ENCODE assay signal across 15 cellular contexts in genomic region chr3:112004187-112004586, GRCh38. TPM values are rescaled to one million over a fixed set of nuclear protein-coding genes. Genes with fewer than 3 reads are reported as not detected.
DNase-seq lines count a peak whose midpoint lies in the region; ATAC-seq, FAIRE-seq and TF ChIP-seq lines count a peak whose summit lies in the region.
"Had no signal": no experiment of that assay in that cellular context is flagged by ENCODE, and none has a peak within 500 bp of the region (broad histone marks: within the 10 kb centered on the region; RNA-seq: fewer than 3 reads in every experiment).

No MANE protein-coding gene starts in this region.

- no peak overlapping the region for H3K27ac Mint-ChIP-seq in activated naive CD4-positive, alpha-beta T cell treated with anti-CD3 and anti-CD28 coated beads for 36 hours
- no peak overlapping the region for H3K27ac Mint-ChIP-seq in activated naive CD4-positive, alpha-beta T cell treated with anti-CD3 and anti-CD28 coated beads, Interleukin-2, amount 10 ng/mL, durations not matched to agents 7 days and 5 days
- H3K27ac Mint-ChIP-seq in activated T-helper 17 cell treated with anti-CD3 and anti-CD28 coated beads, Interleukin-2, amount 50 U/mL, for 72 hours: peak overlapping the region; percentile 39
- no peak overlapping the region for H3K27ac Mint-ChIP-seq in neural crest cell (ENCODE audit: unreplicated experiment)

- H3K4me3 ChIP-seq in bronchial epithelial cell (ENCODE audit: low read depth, low read length): no peak overlapping the region

- no peaks in the 10 kb centered on the region for H3K36me3 Mint-ChIP-seq in activated naive CD4-positive, alpha-beta T cell treated with anti-CD3 and anti-CD28 coated beads for 36 hours (ENCODE audit: low read depth)
- H3K36me3 Mint-ChIP-seq in activated naive CD4-positive, alpha-beta T cell treated with anti-CD3 and anti-CD28 coated beads, Interleukin-2, amount 10 ng/mL, durations not matched to agents 7 days and 5 days: no peaks in the 10 kb centered on the region
- no peaks in the 10 kb centered on the region for H3K36me3 Mint-ChIP-seq in activated T-helper 17 cell treated with anti-CD3 and anti-CD28 coated beads, Interleukin-2, amount 50 U/mL, for 72 hours (ENCODE audit: low read depth)
- H3K36me3 Mint-ChIP-seq in neural crest cell (ENCODE audit: low read depth): peaks cover 30% of the 10 kb centered on the region
- H3K36me3 Mint-ChIP-seq: CD4-positive, CD25-positive, alpha-beta regulatory T cell had no signal

- peaks cover 55% of the 10 kb centered on the region for H3K4me1 Mint-ChIP-seq in activated naive CD4-positive, alpha-beta T cell treated with anti-CD3 and anti-CD28 coated beads for 36 hours (ENCODE audit: low read depth)
- H3K4me1 Mint-ChIP-seq in activated naive CD4-positive, alpha-beta T cell treated with anti-CD3 and anti-CD28 coated beads, Interleukin-2, amount 10 ng/mL, durations not matched to agents 7 days and 5 days: peaks cover 23% of the 10 kb centered on the region
- peaks cover 48% of the 10 kb centered on the region for H3K4me1 Mint-ChIP-seq in activated T-helper 17 cell treated with anti-CD3 and anti-CD28 coated beads, Interleukin-2, amount 50 U/mL, for 72 hours
- H3K4me1 Mint-ChIP-seq in neural crest cell: peaks cover 59% of the 10 kb centered on the region

- CTCF ChIA-PET in activated naive CD4-positive, alpha-beta T cell treated with anti-CD3 and anti-CD28 coated beads for 36 hours (lab: Charles Lee): interaction anchor here (0.8 to 20.8 kb wide), 5 partner anchors 10 to 25 kb away, joined by 4 to 454 read pairs (median 5); partner anchors contain the start of gene ABHD10
- CTCF ChIA-PET in activated naive CD4-positive, alpha-beta T cell treated with anti-CD3 and anti-CD28 coated beads, Interleukin-2, amount 10 ng/mL, durations not matched to agents 7 days and 5 days (lab: Charles Lee): interaction anchor here (1.0 to 2.3 kb wide), 5 partner anchors 9 to 335 kb away, joined by 4 to 7 read pairs (median 6); no protein-coding TSS in a partner anchor

- intact Hi-C loops in activated naive CD4-positive, alpha-beta T cell treated with anti-CD3 and anti-CD28 coated beads for 36 hours (cut with micrococcal nuclease): no loop called here

- no peak overlapping the region for H3K4me3 Mint-ChIP-seq in activated naive CD4-positive, alpha-beta T cell treated with anti-CD3 and anti-CD28 coated beads for 36 hours
- H3K4me3 Mint-ChIP-seq in activated naive CD4-positive, alpha-beta T cell treated with anti-CD3 and anti-CD28 coated beads, Interleukin-2, amount 10 ng/mL, durations not matched to agents 7 days and 5 days: no peak overlapping the region
- H3K4me3 Mint-ChIP-seq in activated T-helper 17 cell treated with anti-CD3 and anti-CD28 coated beads, Interleukin-2, amount 50 U/mL, for 72 hours: peak overlapping the region; percentile 79
- peak overlapping the region; percentile 99 for H3K4me3 Mint-ChIP-seq in neural crest cell
- H3K4me3 Mint-ChIP-seq: IgD-negative memory B cell had no signal

- peak; percentile 30 for DNase-seq in activated naive CD4-positive, alpha-beta T cell treated with anti-CD3 and anti-CD28 coated beads for 36 hours
- DNase-seq in activated naive CD4-positive, alpha-beta T cell treated with anti-CD3 and anti-CD28 coated beads, Interleukin-2, amount 10 ng/mL, durations not matched to agents 7 days and 5 days: no peak
- DNase-seq in bronchial epithelial cell (ENCODE audit: low read depth) (peak; percentile 75), neural crest cell (ENCODE audit: low read depth, low spot score) (no peak), GM12892 (ENCODE audit: insufficient read length) (no peak), cerebellum (ENCODE audit: low spot score) (no peak)
- DNase-seq: ACHN; CD4-positive, CD25-positive, alpha-beta regulatory T cell; H7; NCI-H1417; NCI-H2029 treated with DMSO at 0.1 percent for 48 hours; NCI-H510A had no signal

- no peaks in the 10 kb centered on the region for H3K27me3 Mint-ChIP-seq in activated naive CD4-positive, alpha-beta T cell treated with anti-CD3 and anti-CD28 coated beads for 36 hours (ENCODE audit: low read depth)
- peaks cover 5% of the 10 kb centered on the region for H3K27me3 Mint-ChIP-seq in activated naive CD4-positive, alpha-beta T cell treated with anti-CD3 and anti-CD28 coated beads, Interleukin-2, amount 10 ng/mL, durations not matched to agents 7 days and 5 days
- H3K27me3 Mint-ChIP-seq in activated T-helper 17 cell treated with anti-CD3 and anti-CD28 coated beads, Interleukin-2, amount 50 U/mL, for 72 hours: no peaks in the 10 kb centered on the region
- H3K27me3 Mint-ChIP-seq in neural crest cell (ENCODE audit: low read depth): no peaks in the 10 kb centered on the region
- H3K27me3 Mint-ChIP-seq: CD4-positive, CD25-positive, alpha-beta regulatory T cell had no signal

- TF ChIP-seq CTCF in bronchial epithelial cell (IDR thresholded peaks at IDR 0.05; ENCODE audit: insufficient read depth, low read length, severe bottlenecking): no peak
- no peak for TF ChIP-seq CTCF in neural crest cell (conservative IDR thresholded peaks at IDR 0.05)

- FAIRE-seq in bronchial epithelial cell (lab: Jason Lieb, UNC): no peak
- no peak for FAIRE-seq in GM12892 (lab: Jason Lieb, UNC)

- TF ChIP-seq POLR2A in GM12892 (IDR thresholded peaks at IDR 0.05; ENCODE audit: low read depth, low read length): no peak

- no peaks in the 10 kb centered on the region for H3K36me3 ChIP-seq in bronchial epithelial cell (ENCODE audit: control insufficient read depth, insufficient read depth, low read length)

- no peak for ATAC-seq in activated T-helper 17 cell treated with anti-CD3 and anti-CD28 coated beads, Interleukin-2, amount 50 U/mL, for 72 hours (replicated peaks)

- no peaks in the 10 kb centered on the region for H3K9me3 Mint-ChIP-seq in activated naive CD4-positive, alpha-beta T cell treated with anti-CD3 and anti-CD28 coated beads for 36 hours
- H3K9me3 Mint-ChIP-seq in activated naive CD4-positive, alpha-beta T cell treated with anti-CD3 and anti-CD28 coated beads, Interleukin-2, amount 10 ng/mL, durations not matched to agents 7 days and 5 days: no peaks in the 10 kb centered on the region
- no peaks in the 10 kb centered on the region for H3K9me3 Mint-ChIP-seq in activated T-helper 17 cell treated with anti-CD3 and anti-CD28 coated beads, Interleukin-2, amount 50 U/mL, for 72 hours
- no peaks in the 10 kb centered on the region for H3K9me3 Mint-ChIP-seq in neural crest cell
- H3K9me3 Mint-ChIP-seq: CD4-positive, CD25-positive, alpha-beta regulatory T cell; IgD-negative memory B cell had no signal

- no peaks in the 10 kb centered on the region for H3K27me3 ChIP-seq in bronchial epithelial cell (ENCODE audit: control insufficient read depth, insufficient read depth, low read length)

RNA-seq across cellular contexts. Expression of gene TAGLN3, which starts 5.5 kb away (rescaled TPM):
- total RNA-seq in activated naive CD4-positive, alpha-beta T cell treated with anti-CD3 and anti-CD28 coated beads for 36 hours: 1 to 10 TPM; 1.2 TPM
- 1 to 10 TPM in 1 of 2 donors, under 1 TPM in 1; 0.56 to 7.1 TPM for total RNA-seq in activated T-helper 17 cell treated with anti-CD3 and anti-CD28 coated beads, Interleukin-2, amount 50 U/mL, for 72 hours
- total RNA-seq in bronchial epithelial cell: 0.77 and 1.8 TPM in 2 replicates
- 62.6 and 70.2 TPM in 2 replicates for total RNA-seq in neural crest cell
- polyA plus RNA-seq in GM12892 (2012; ENCODE audit: missing spikeins): not detected
- total RNA-seq in cerebellum: 91.8 TPM
- total RNA-seq: CD4-positive, CD25-positive, alpha-beta regulatory T cell; LHCN-M2 had no signal
- polyA plus RNA-seq: CD4-positive, CD25-positive, alpha-beta regulatory T cell; IgD-negative memory B cell had no signal

RNA-seq across cellular contexts. Expression of gene ABHD10, which starts 25.4 kb away (rescaled TPM):
- total RNA-seq in activated naive CD4-positive, alpha-beta T cell treated with anti-CD3 and anti-CD28 coated beads for 36 hours: 10 to 100 TPM; 53.1 to 54.6 TPM
- 10 to 100 TPM; 63.3 to 84.9 TPM for total RNA-seq in activated T-helper 17 cell treated with anti-CD3 and anti-CD28 coated beads, Interleukin-2, amount 50 U/mL, for 72 hours
- total RNA-seq in bronchial epithelial cell: 22.6 and 28.9 TPM in 2 replicates
- 52.7 and 55.6 TPM in 2 replicates for total RNA-seq in neural crest cell
- polyA plus RNA-seq in GM12892 (2012; ENCODE audit: missing spikeins): 27.9 TPM
- 60.9 TPM for total RNA-seq in cerebellum

RNA-seq across cellular contexts. Expression of gene TMPRSS7, which starts 30.3 kb away (rescaled TPM):
- not detected for total RNA-seq in activated naive CD4-positive, alpha-beta T cell treated with anti-CD3 and anti-CD28 coated beads for 36 hours
- total RNA-seq in activated T-helper 17 cell treated with anti-CD3 and anti-CD28 coated beads, Interleukin-2, amount 50 U/mL, for 72 hours: 1 to 10 TPM in 1 of 2 donors, under 1 TPM in 1; 0.24 to 1.6 TPM
- total RNA-seq in bronchial epithelial cell (under 0.01 and 0.13 TPM in 2 replicates), neural crest cell (not detected in 2 replicates), cerebellum (0.36 TPM)
- polyA plus RNA-seq in GM12892 (2012; ENCODE audit: missing spikeins): not detected
- total RNA-seq: CD4-positive, CD25-positive, alpha-beta regulatory T cell; H7; LHCN-M2 had no signal
- polyA plus RNA-seq: CD4-positive, CD25-positive, alpha-beta regulatory T cell; IgD-negative memory B cell had no signal

Comparison
In these comparisons a context has a peak if more than half of its experiments do, and no peak if none do; other contexts are left out.
1. DNase-seq: peak in activated naive CD4-positive, alpha-beta T cell treated with anti-CD3 and anti-CD28 coated beads for 36 hours (single experiment) and bronchial epithelial cell (single experiment); none in activated naive CD4-positive, alpha-beta T cell treated with anti-CD3 and anti-CD28 coated beads, Interleukin-2, amount 10 ng/mL, durations not matched to agents 7 days and 5 days (single experiment), neural crest cell (single experiment), GM12892 (single experiment) and cerebellum (single experiment).
2. H3K4me3 Mint-ChIP-seq: peak in activated T-helper 17 cell treated with anti-CD3 and anti-CD28 coated beads, Interleukin-2, amount 50 U/mL, for 72 hours (single experiment) and neural crest cell (single experiment); none in activated naive CD4-positive, alpha-beta T cell treated with anti-CD3 and anti-CD28 coated beads for 36 hours (single experiment) and activated naive CD4-positive, alpha-beta T cell treated with anti-CD3 and anti-CD28 coated beads, Interleukin-2, amount 10 ng/mL, durations not matched to agents 7 days and 5 days (single experiment).